Comparison of ENCODE assay signal across 18 cellular contexts in genomic region chrX:28920141-28920540, GRCh38.
"Had no signal": no experiment of that assay in that cellular context is flagged by ENCODE, and none has a peak within 500 bp of the region (broad histone marks: within the 10 kb centered on the region; RNA-seq: fewer than 3 reads in every experiment).

No MANE protein-coding gene starts in this region.

- H3K36me3 ChIP-seq: adrenal gland, ascending aorta, brain microvascular endothelial cell, left ventricle myocardium inferior, upper lobe of left lung, WERI-Rb-1 had no signal

- DNase-seq: activated CD4-positive, alpha-beta T cell treated with anti-CD3 and anti-CD28 coated beads for 1 hour; activated naive CD4-positive, alpha-beta T cell; activated T-cell treated with anti-CD3 and anti-CD28 coated beads, Interleukin-2, amount 50 U/mL, for 1 hour; adrenal gland; brain microvascular endothelial cell; central memory CD4-positive, alpha-beta T cell; dorsolateral prefrontal cortex; effector memory CD8-positive, alpha-beta T cell; left ventricle myocardium inferior; naive thymus-derived CD4-positive, alpha-beta T cell; retina; stimulated activated CD4-positive, alpha-beta T cell treated with anti-CD3 and anti-CD28 coated beads, Interleukin-2, amount 100 ng/mL, for 48 hours; stimulated activated CD8-positive, alpha-beta memory T cell treated with anti-CD3 and anti-CD28 coated beads, Interleukin-4, amount 100 ng/mL, for 48 hours; stimulated activated naive B cell treated with anti-CD40 and anti-IgM and Interleukin-4, amounts not matched to agents 10 μg/mL and 1 μg/mL and 100 μg/mL, for 72 hours; testis; upper lobe of left lung; WERI-Rb-1 had no signal

- H3K9me3 ChIP-seq: adrenal gland, ascending aorta, left ventricle myocardium inferior, testis, upper lobe of left lung had no signal

- H3K27me3 ChIP-seq: adrenal gland, ascending aorta, brain microvascular endothelial cell, testis, upper lobe of left lung had no signal

- H3K4me1 ChIP-seq: adrenal gland, ascending aorta, testis, upper lobe of left lung had no signal

- H3K4me3 ChIP-seq: adrenal gland, ascending aorta, dorsolateral prefrontal cortex, left ventricle myocardium inferior, testis, upper lobe of left lung had no signal

- H3K27ac ChIP-seq: adrenal gland, ascending aorta, brain microvascular endothelial cell, left ventricle myocardium inferior, testis, upper lobe of left lung, WERI-Rb-1 had no signal
